In the genomic region with DNA sequence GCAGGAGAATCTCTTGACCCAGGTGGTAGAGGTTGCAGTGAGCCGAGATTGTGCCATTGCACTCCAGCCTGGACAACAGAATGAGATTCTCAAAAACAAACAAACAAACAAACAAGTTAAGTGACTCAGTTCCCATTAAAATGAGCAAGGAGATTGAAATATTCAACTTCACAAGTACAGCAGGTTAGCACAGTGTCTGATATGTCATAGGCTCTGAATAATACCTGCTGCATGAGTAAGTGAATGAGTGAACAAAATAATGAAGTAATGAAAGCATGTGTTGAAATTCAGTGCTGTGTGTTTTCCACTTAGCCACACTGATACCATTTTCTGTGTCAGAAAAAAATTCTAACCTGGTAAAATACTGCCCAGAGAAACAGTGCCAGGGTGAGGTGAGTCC, we compare ENCODE assay signal across 19 cellular contexts. TPM values are rescaled to one million over a fixed set of nuclear protein-coding genes. Genes with fewer than 3 reads are reported as not detected.
DNase-seq lines count a peak whose midpoint lies in the region; FAIRE-seq and TF ChIP-seq lines count a peak whose summit lies in the region.
"Had no signal": no experiment of that assay in that cellular context is flagged by ENCODE, and none has a peak within 500 bp of the region (broad histone marks: within the 10 kb centered on the region; RNA-seq: fewer than 3 reads in every experiment).

No MANE protein-coding gene starts in this region.

- H3K36me3 ChIP-seq in bronchial epithelial cell (ENCODE audit: control insufficient read depth, insufficient read depth, low read length) (no peaks in the 10 kb centered on the region), esophagus squamous epithelium (no peaks in the 10 kb centered on the region), mesenchymal stem cell (ENCODE audit: control insufficient read depth in 1 of 2, insufficient read depth in 2 of 2, low read depth in 1 of 2, low read length in 2 of 2) (no peaks in the 10 kb centered on the region)
- H3K36me3 ChIP-seq: BLaER1 treated with 17β-estradiol and CSF1 and Interleukin-3, amounts not matched to agents 10 nM and 100 nM had no signal

- peaks cover 48% of the 10 kb centered on the region for H3K4me1 Mint-ChIP-seq in Calu3 (ENCODE audit: low read depth, unreplicated experiment)

- H3K27ac ChIP-seq in esophagus squamous epithelium, result peak overlapping the region in 3 of 4 donors; percentile 48 to 81 (median 65)
- no peak overlapping the region for H3K27ac ChIP-seq in mesenchymal stem cell (ENCODE audit: low read length, poor library complexity, severe bottlenecking)
- H3K27ac ChIP-seq: BLaER1 treated with 17β-estradiol and CSF1 and Interleukin-3, amounts not matched to agents 10 nM and 100 nM; GM23248 had no signal

- H3K9ac ChIP-seq in mesenchymal stem cell (ENCODE audit: low read length), result no peak overlapping the region
- H3K9ac ChIP-seq: BLaER1 treated with 17β-estradiol and CSF1 and Interleukin-3, amounts not matched to agents 10 nM and 100 nM; GM23248 had no signal

- H3K14ac ChIP-seq in mesenchymal stem cell (ENCODE audit: low read length in 2 of 2), result no peak overlapping the region

- H3K9me3 ChIP-seq in esophagus squamous epithelium (no peaks in the 10 kb centered on the region), mesenchymal stem cell (ENCODE audit: control insufficient read depth, low read length) (no peaks in the 10 kb centered on the region)
- H3K9me3 ChIP-seq: BLaER1 treated with 17β-estradiol and CSF1 and Interleukin-3, amounts not matched to agents 10 nM and 100 nM had no signal

- TF ChIP-seq CTCF in Calu3 (IDR thresholded peaks at IDR 0.05; ENCODE audit: unreplicated experiment) (no peak), bronchial epithelial cell (IDR thresholded peaks at IDR 0.05; ENCODE audit: insufficient read depth, low read length, severe bottlenecking) (no peak), esophagus squamous epithelium (IDR thresholded peaks at IDR 0.05) (no peak)

- H3K27ac Mint-ChIP-seq in Calu3 (ENCODE audit: unreplicated experiment), result peak overlapping the region; percentile 61
- H3K27ac Mint-ChIP-seq: B cell; CD8-positive, alpha-beta T cell; HFFc6; IgD-negative memory B cell had no signal

- intact Hi-C loops in Calu3 (cut with micrococcal nuclease; ENCODE audit: unreplicated experiment) (no loop called here), esophagus squamous epithelium (cut with DNase I) (no loop called here)

- no peak overlapping the region for H3K4me3 Mint-ChIP-seq in Calu3 (ENCODE audit: low read depth, unreplicated experiment)
- H3K4me3 Mint-ChIP-seq: B cell; CD8-positive, alpha-beta T cell; HFFc6; IgD-negative memory B cell had no signal

- WGBS in esophagus squamous epithelium, 2 donors, result 75 to 91% methylated on average over 1 of the region's 1 CpG
- no CpG with 5 or more reads among the region's 1 CpG for WGBS in mesenchymal stem cell

- H4K91ac ChIP-seq in mesenchymal stem cell (ENCODE audit: low read length), result no peak overlapping the region

- H2BK15ac ChIP-seq in mesenchymal stem cell (ENCODE audit: low read depth, poor library complexity, severe bottlenecking), result no peak overlapping the region

- no peak overlapping the region for H2AFZ ChIP-seq in mesenchymal stem cell (ENCODE audit: low read depth, low read length)
- H2AFZ ChIP-seq: GM23248 had no signal

- peak; percentile 28 for FAIRE-seq in bronchial epithelial cell (lab: Jason Lieb, UNC)
- FAIRE-seq: GM12892, GM18507, H54, HepG2 had no signal

- no peaks in the 10 kb centered on the region for H3K27me3 Mint-ChIP-seq in Calu3 (ENCODE audit: unreplicated experiment)
- H3K27me3 Mint-ChIP-seq: B cell, IgD-negative memory B cell had no signal

- no peak overlapping the region for H3K18ac ChIP-seq in mesenchymal stem cell (ENCODE audit: low read depth in 1 of 2, low read length in 2 of 2)

- no peak overlapping the region for H2BK5ac ChIP-seq in mesenchymal stem cell (ENCODE audit: low read depth, low read length, poor library complexity, severe bottlenecking)

- no peak for TF ChIP-seq POLR2A in esophagus squamous epithelium (IDR thresholded peaks at IDR 0.05)

- BruUV-seq in Calu3 (replicated peaks; lab: Mats Ljungman, UMichigan), result no TSS peak

- H2AK5ac ChIP-seq in mesenchymal stem cell (ENCODE audit: low read length, severe bottlenecking), result peak overlapping the region; percentile 49

- no peak overlapping the region for H4K8ac ChIP-seq in mesenchymal stem cell (ENCODE audit: low read length)

- no peak overlapping the region for H3K23ac ChIP-seq in mesenchymal stem cell (ENCODE audit: low read length in 2 of 2)

- H3K4ac ChIP-seq in mesenchymal stem cell (ENCODE audit: low read depth in 1 of 2, low read length in 2 of 2), result no peak overlapping the region

- no peak for DNase-seq in Calu3
- DNase-seq in bronchial epithelial cell (ENCODE audit: low read depth), result peak; percentile 89
- no peak for DNase-seq in esophagus squamous epithelium (lab: John Stamatoyannopoulos, UW)
- DNase-seq in mesenchymal stem cell, result no peak
- DNase-seq in amniotic stem cell (lab: John Stamatoyannopoulos, UW), result no peak
- no peak for DNase-seq in H4 (ENCODE audit: low spot score)
- DNase-seq in DMS153 treated with DMSO at 0.1 percent for 48 hours (lab: John Stamatoyannopoulos, UW; ENCODE audit: unreplicated experiment), result no peak
- DNase-seq: CD8-positive, alpha-beta T cell; DMS79; GDM1; GM23248; HFFc6 had no signal

- no peak overlapping the region for H2BK12ac ChIP-seq in mesenchymal stem cell (ENCODE audit: low read length in 2 of 2)

- no peaks in the 10 kb centered on the region for H3K79me1 ChIP-seq in mesenchymal stem cell (replicated peaks; ENCODE audit: low read length, poor library complexity, severe bottlenecking)

- no peaks in the 10 kb centered on the region for H3K9me3 Mint-ChIP-seq in Calu3 (ENCODE audit: low read depth, unreplicated experiment)
- H3K9me3 Mint-ChIP-seq: CD8-positive, alpha-beta T cell; IgD-negative memory B cell had no signal

- H3K4me1 ChIP-seq in esophagus squamous epithelium (peaks cover 0 to 52% (median 6%) of the 10 kb centered on the region in 3 donors), mesenchymal stem cell (ENCODE audit: control insufficient read depth, insufficient read depth, low read depth, low read length) (peaks cover 5% of the 10 kb centered on the region)

- CTCF ChIA-PET in Calu3 (lab: Charles Lee), result no interaction called here

- H3K27me3 ChIP-seq in bronchial epithelial cell (ENCODE audit: control insufficient read depth, insufficient read depth, low read length), result no peaks in the 10 kb centered on the region
- no peaks in the 10 kb centered on the region for H3K27me3 ChIP-seq in esophagus squamous epithelium
- H3K27me3 ChIP-seq in mesenchymal stem cell (ENCODE audit: control insufficient read depth in 1 of 2, insufficient read depth in 1 of 2, low read length in 2 of 2), result no peaks in the 10 kb centered on the region
- H3K27me3 ChIP-seq: BLaER1 treated with 17β-estradiol and CSF1 and Interleukin-3, amounts not matched to agents 10 nM and 100 nM had no signal

- no peaks in the 10 kb centered on the region for H3K36me3 Mint-ChIP-seq in Calu3 (ENCODE audit: insufficient read depth, unreplicated experiment)
- H3K36me3 Mint-ChIP-seq: CD8-positive, alpha-beta T cell; IgD-negative memory B cell had no signal

- no peak overlapping the region for H3K4me2 ChIP-seq in mesenchymal stem cell (ENCODE audit: low read length, poor library complexity, severe bottlenecking)
- H3K4me2 ChIP-seq: BLaER1 treated with 17β-estradiol and CSF1 and Interleukin-3, amounts not matched to agents 10 nM and 100 nM had no signal

- H3K4me3 ChIP-seq in bronchial epithelial cell (ENCODE audit: low read depth, low read length), result no peak overlapping the region
- no peak overlapping the region for H3K4me3 ChIP-seq in esophagus squamous epithelium
- no peak overlapping the region for H3K4me3 ChIP-seq in mesenchymal stem cell (ENCODE audit: insufficient read depth in 1 of 2, low read depth in 1 of 2, low read length in 2 of 2)
- H3K4me3 ChIP-seq: BLaER1 treated with 17β-estradiol and CSF1 and Interleukin-3, amounts not matched to agents 10 nM and 100 nM; GM23248 had no signal

- no peak overlapping the region for H2BK120ac ChIP-seq in mesenchymal stem cell (ENCODE audit: low read depth, low read length)

RNA-seq across cellular contexts. Expression of gene SETBP1, which starts 41.9 kb away (rescaled TPM):
- total RNA-seq in Calu3 (2022), result 5.3 and 6.0 TPM in 2 replicates
- total RNA-seq in bronchial epithelial cell, result 1.3 and 1.8 TPM in 2 replicates
- 10 to 100 TPM in 1 of 4 donors, 1 to 10 TPM in 3; 2.6 to 18.5 (median 6.4) TPM for total RNA-seq in esophagus squamous epithelium
- 4.5 TPM for polyA plus RNA-seq in mesenchymal stem cell (2013, experiment 1 of 2)
- 4.5 TPM for polyA plus RNA-seq in mesenchymal stem cell (2013, experiment 2 of 2)
- total RNA-seq in H4 (2014; rRNA removed; shearing (Covaris generic)), result 2.7 and 3.6 TPM in 2 replicates
